Comparison of ENCODE assay signal across 8 cellular contexts in genomic region chr13:74134226-74134776, GRCh38. TPM values are rescaled to one million over a fixed set of nuclear protein-coding genes. Genes with fewer than 3 reads are reported as not detected.
A peak's percentile ranks its signal among the peaks of the same experiment; 100 is the strongest.
DNase-seq lines count a peak whose midpoint lies in the region; ATAC-seq and TF ChIP-seq lines count a peak whose summit lies in the region.

Gene KLF12 (minus strand): TSS chr13:74134404.

- H3K4me1 ChIP-seq in sigmoid colon, result peaks cover 0 to 41% (median 21%) of the 10 kb centered on the region in 4 donors

- peak within 1 kb of the TSS; percentile 61 to 97 (median 82) for H3K4me3 ChIP-seq in sigmoid colon

- H3K27ac Mint-ChIP-seq in T-helper 2 cell treated with Interferon-gamma antibody and Interleukin-4, amounts not matched to agents 5 μg/mL and 100 μg/mL, for 36 hours, result peak within 1 kb of the TSS; percentile 100

- H3K27ac ChIP-seq in sigmoid colon, result peak within 1 kb of the TSS; percentile 87 to 98 (median 96)

- peaks cover 11% of the 10 kb centered on the region for H3K27me3 Mint-ChIP-seq in T-helper 2 cell treated with Interferon-gamma antibody and Interleukin-4, amounts not matched to agents 5 μg/mL and 100 μg/mL, for 36 hours (ENCODE audit: low read depth)

- ATAC-seq in GM18505 (IDR thresholded peaks at IDR 0.05; ENCODE audit: unreplicated experiment) (peak; percentile 58), HG02870 (IDR thresholded peaks at IDR 0.05; ENCODE audit: unreplicated experiment) (peak; percentile 64)

- intact Hi-C loops in sigmoid colon (cut with DNase I), result loop anchor here (2.0 to 10.0 kb wide), 5 partner anchors 57 to 367 kb away; no protein-coding TSS in a partner anchor

- no peaks in the 10 kb centered on the region for H3K9me3 Mint-ChIP-seq in T-helper 2 cell treated with Interferon-gamma antibody and Interleukin-4, amounts not matched to agents 5 μg/mL and 100 μg/mL, for 36 hours

- H3K4me1 Mint-ChIP-seq in T-helper 2 cell treated with Interferon-gamma antibody and Interleukin-4, amounts not matched to agents 5 μg/mL and 100 μg/mL, for 36 hours (ENCODE audit: low read depth), result peaks cover 28% of the 10 kb centered on the region

- no peak for TF ChIP-seq EP300 in sigmoid colon (IDR thresholded peaks at IDR 0.05)

- no peaks in the 10 kb centered on the region for H3K36me3 ChIP-seq in sigmoid colon

- DNase-seq in NCI-H1694 (lab: John Stamatoyannopoulos, UW), result peak; percentile 96
- DNase-seq in T-helper 2 cell treated with Interferon-gamma antibody and Interleukin-4, amounts not matched to agents 5 μg/mL and 100 μg/mL, for 36 hours (ENCODE audit: low spot score), result peak; percentile 94
- peak in 50 of 58 donors; percentile 20 to 85 (median 54) for DNase-seq in anterior cingulate cortex (lab: John Stamatoyannopoulos, UW)
- DNase-seq in hypothalamus (lab: John Stamatoyannopoulos, UW), result peak in 47 of 51 donors; percentile 7 to 82 (median 52)
- DNase-seq in sigmoid colon, result peak; percentile 96
- no peak for DNase-seq in cortex of kidney (lab: John Stamatoyannopoulos, UW)

- H3K27me3 ChIP-seq in sigmoid colon, result no peaks in the 10 kb centered on the region

- peaks cover 9% of the 10 kb centered on the region for H3K36me3 Mint-ChIP-seq in T-helper 2 cell treated with Interferon-gamma antibody and Interleukin-4, amounts not matched to agents 5 μg/mL and 100 μg/mL, for 36 hours (ENCODE audit: low read depth)

- peak; percentile 51 for TF ChIP-seq POLR2A in GM18505 (IDR thresholded peaks at IDR 0.05; ENCODE audit: borderline replicate concordance, extremely low read depth, insufficient read depth, insufficient read length)
- no peak for TF ChIP-seq POLR2A in sigmoid colon (IDR thresholded peaks at IDR 0.05)

- 0 to 1% methylated on average over 54 of the region's 54 CpGs for WGBS in sigmoid colon, 2 donors

- TF ChIP-seq CTCF in sigmoid colon (IDR thresholded peaks at IDR 0.05), result no peak

- peak within 1 kb of the TSS; percentile 99 for H3K4me3 Mint-ChIP-seq in T-helper 2 cell treated with Interferon-gamma antibody and Interleukin-4, amounts not matched to agents 5 μg/mL and 100 μg/mL, for 36 hours

- H3K9me3 ChIP-seq in sigmoid colon, result no peaks in the 10 kb centered on the region

RNA-seq across cellular contexts. Expression of gene KLF12, which starts in this region (rescaled TPM):
- total RNA-seq in sigmoid colon, result 10 to 100 TPM; 12.2 to 16.1 (median 13.7) TPM
- 1 to 10 TPM in 1 of 3 donors, under 1 TPM in 2; 0.46 to 3.0 (median 0.60) TPM for polyA plus RNA-seq in sigmoid colon
